In the genomic region with DNA sequence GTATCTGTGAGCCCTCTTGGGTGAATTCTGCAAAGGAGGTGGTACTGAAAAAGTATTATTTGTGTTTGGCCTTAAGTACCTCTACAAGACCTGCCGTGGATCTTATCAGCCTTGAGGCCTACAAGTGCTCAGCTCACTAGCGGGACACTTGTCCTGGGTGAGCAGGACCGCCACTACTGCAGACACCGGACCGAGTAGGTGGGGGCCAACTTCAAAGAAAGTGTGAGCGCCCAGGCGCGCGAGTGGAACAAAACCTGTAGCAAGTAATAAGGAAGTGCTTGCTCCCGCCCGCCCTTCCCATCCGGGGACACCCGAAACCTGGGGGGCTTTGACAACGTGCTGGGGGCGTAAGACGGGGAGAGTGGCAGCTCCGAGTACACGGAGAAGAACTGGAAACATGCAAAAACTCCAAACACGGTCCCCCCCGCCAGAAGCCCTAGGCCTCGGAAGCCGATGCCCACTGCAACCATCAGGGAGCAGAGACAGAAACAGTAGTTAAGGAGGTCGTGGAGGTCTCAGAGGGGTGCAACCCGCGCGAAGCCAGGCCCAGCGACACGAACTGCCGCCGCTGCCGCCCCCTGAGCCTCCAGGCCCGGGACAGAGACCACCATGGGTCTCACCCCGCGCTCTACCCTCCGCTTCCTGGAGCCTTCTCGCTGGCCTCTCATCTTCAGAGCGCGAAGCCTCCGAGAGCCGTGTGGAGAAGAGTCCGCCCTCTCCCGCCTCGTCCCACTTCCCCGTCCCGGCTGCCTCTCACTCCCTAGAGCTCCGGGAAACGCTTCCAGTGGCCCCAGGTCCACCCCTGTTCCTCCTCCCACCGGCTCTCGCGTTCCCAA, we compare ENCODE assay signal across 8 cellular contexts. TPM values are rescaled to one million over a fixed set of nuclear protein-coding genes. Genes with fewer than 3 reads are reported as not detected.
DNase-seq lines count a peak whose midpoint lies in the region; ATAC-seq and TF ChIP-seq lines count a peak whose summit lies in the region.

No MANE protein-coding gene starts in this region.

- intact Hi-C loops in heart left ventricle (cut with DNase I) (loop anchor here in 5 of 10 donors (2.0 to 10.0 kb wide), 4 partner anchors 112 to 292 kb away; a partner anchor contains a TSS), upper lobe of right lung (cut with DNase I) (no loop called here)

- peak overlapping the region; percentile 99 for H3K4me3 Mint-ChIP-seq in activated naive CD4-positive, alpha-beta T cell treated with anti-CD3 and anti-CD28 coated beads, Interleukin-2, amount 50 U/mL, for 24 hours

- no peaks in the 10 kb centered on the region for H3K27me3 Mint-ChIP-seq in activated naive CD4-positive, alpha-beta T cell treated with anti-CD3 and anti-CD28 coated beads, Interleukin-2, amount 50 U/mL, for 24 hours

- 0 to 1% (median 0%) methylated on average over 41 to 50 of the region's 50 CpGs for WGBS in heart left ventricle, 4 donors

- H3K27ac ChIP-seq in heart left ventricle: peak overlapping the region; percentile 86 to 100 (median 98)
- H3K27ac ChIP-seq in upper lobe of right lung: peak overlapping the region; percentile 95

- H3K4me1 ChIP-seq in ES-I3 (ENCODE audit: insufficient read depth, low read length): no peaks in the 10 kb centered on the region
- H3K4me1 ChIP-seq in heart left ventricle: peaks cover 0 to 38% (median 23%) of the 10 kb centered on the region in 12 donors
- H3K4me1 ChIP-seq in upper lobe of right lung: peaks cover 22% of the 10 kb centered on the region

- DNase-seq in SIG-M5 (lab: John Stamatoyannopoulos, UW) (peak; percentile 4), heart left ventricle (peak; percentile 47 to 78 (median 53)), pons (ENCODE audit: low spot score) (peak; percentile 38), upper lobe of right lung (peak; percentile 85), NCI-H510A (lab: John Stamatoyannopoulos, UW) (no peak)

- peak; percentile 3 for ATAC-seq in HG02943 (IDR thresholded peaks at IDR 0.05; ENCODE audit: low read depth, unreplicated experiment)
- ATAC-seq in heart left ventricle: peak; percentile 12 to 57 (median 46)
- ATAC-seq in upper lobe of right lung: peak; percentile 57

- H3K27ac Mint-ChIP-seq in activated naive CD4-positive, alpha-beta T cell treated with anti-CD3 and anti-CD28 coated beads, Interleukin-2, amount 50 U/mL, for 24 hours: peak overlapping the region; percentile 100

- H3K36me3 ChIP-seq in ES-I3 (ENCODE audit: insufficient read depth, low read length): no peaks in the 10 kb centered on the region; the same call in 1 of the 2 replicates
- peaks cover 0 to 17% (median 9%) of the 10 kb centered on the region in 9 donors for H3K36me3 ChIP-seq in heart left ventricle
- H3K36me3 ChIP-seq in upper lobe of right lung: peaks cover 14% of the 10 kb centered on the region

- peaks cover 9% of the 10 kb centered on the region for H3K36me3 Mint-ChIP-seq in activated naive CD4-positive, alpha-beta T cell treated with anti-CD3 and anti-CD28 coated beads, Interleukin-2, amount 50 U/mL, for 24 hours

- no peak for TF ChIP-seq CTCF in heart left ventricle (IDR thresholded peaks at IDR 0.05)
- TF ChIP-seq CTCF in upper lobe of right lung (IDR thresholded peaks at IDR 0.05): no peak

- H3K4me1 Mint-ChIP-seq in activated naive CD4-positive, alpha-beta T cell treated with anti-CD3 and anti-CD28 coated beads, Interleukin-2, amount 50 U/mL, for 24 hours: peaks cover 38% of the 10 kb centered on the region

- H3K27me3 ChIP-seq in heart left ventricle (no peaks in the 10 kb centered on the region), upper lobe of right lung (no peaks in the 10 kb centered on the region)

- H3K4me3 ChIP-seq in heart left ventricle (peak overlapping the region; percentile 66 to 99 (median 88)), upper lobe of right lung (peak overlapping the region; percentile 99)

- peak overlapping the region; percentile 87 for H3K9ac ChIP-seq in ES-I3 (ENCODE audit: low read depth, low read length)

- H3K9me3 ChIP-seq in ES-I3 (ENCODE audit: control insufficient read depth, insufficient read depth, low read length) (no peaks in the 10 kb centered on the region), heart left ventricle (no peaks in the 10 kb centered on the region), upper lobe of right lung (no peaks in the 10 kb centered on the region)

- no peak for TF ChIP-seq POLR2A in heart left ventricle (IDR thresholded peaks at IDR 0.05)

- H3K9me3 Mint-ChIP-seq in activated naive CD4-positive, alpha-beta T cell treated with anti-CD3 and anti-CD28 coated beads, Interleukin-2, amount 50 U/mL, for 24 hours: no peaks in the 10 kb centered on the region

RNA-seq across cellular contexts. Expression of a gene that starts 0.6 kb away (rescaled TPM):
- 100 to 1,000 TPM in 2 of 9 donors, 10 to 100 TPM in 7; 66.6 to 110 (median 82.5) TPM for total RNA-seq in heart left ventricle
- 10 to 100 TPM; 21.2 to 81.1 TPM for polyA plus RNA-seq in heart left ventricle
- total RNA-seq in upper lobe of right lung: 140 TPM

RNA-seq across cellular contexts. Expression of a gene that starts 55.5 kb away (rescaled TPM):
- total RNA-seq in heart left ventricle (10 to 100 TPM; 18.4 to 38.8 (median 32.4) TPM), upper lobe of right lung (24.1 TPM)
- polyA plus RNA-seq in heart left ventricle: 10 to 100 TPM; 18.5 to 29.6 TPM

Comparison
In these comparisons a context has a peak if more than half of its experiments do, and no peak if none do; other contexts are left out.
1. ATAC-seq: peak in every context shown above with its lines; median percentile 57 in upper lobe of right lung; 46 in heart left ventricle; 3 in HG02943.